ENCODE assay signal across 19 cellular contexts in the genomic region with DNA sequence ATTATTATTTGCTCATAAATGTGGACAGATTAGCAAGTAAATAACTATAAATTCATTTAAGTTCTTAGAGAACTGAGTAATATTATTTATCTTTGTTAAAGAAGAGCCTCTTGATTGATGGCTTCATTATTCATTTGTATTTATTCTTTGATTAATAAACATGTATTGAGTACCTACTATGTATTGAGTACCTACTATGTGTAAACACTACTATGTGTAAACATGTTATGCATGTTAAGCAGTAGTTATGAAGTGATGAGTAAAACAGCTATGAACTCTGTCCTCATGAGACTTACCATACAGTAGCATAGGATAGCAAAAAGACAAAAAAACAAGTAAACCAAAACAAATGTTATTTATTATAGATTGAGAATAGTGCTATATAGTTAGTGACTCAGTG.
DNase-seq lines count a peak whose midpoint lies in the region; ATAC-seq, FAIRE-seq and TF ChIP-seq lines count a peak whose summit lies in the region.
"Had no signal": no experiment of that assay in that cellular context is flagged by ENCODE, and none has a peak within 500 bp of the region (broad histone marks: within the 10 kb centered on the region; RNA-seq: fewer than 3 reads in every experiment).

No MANE protein-coding gene starts in this region.

- H3K27ac ChIP-seq in K562 (ENCODE audit: extremely low read depth, low read depth, low read length) (no peak overlapping the region), pancreas (no peak overlapping the region)
- H3K27ac ChIP-seq: BLaER1, C4-2B had no signal

- H3K9me3 ChIP-seq in K562 (replicated peaks; ENCODE audit: control insufficient read depth, insufficient read depth, low read depth, low read length) (no peaks in the 10 kb centered on the region), pancreas (no peaks in the 10 kb centered on the region)
- H3K9me3 ChIP-seq: Caco-2, HAP-1 had no signal

- DNase-seq in K562 (ENCODE audit: extremely low read depth in 1 of 4, low spot score in 3 of 4) (no peak), pancreas (no peak)
- DNase-seq in stimulated activated CD4-positive, alpha-beta T cell treated with anti-CD3 and anti-CD28 coated beads, Interleukin-2, amount 100 ng/mL, for 24 hours, result no peak
- DNase-seq: Caco-2; CD4-positive, CD25-positive, alpha-beta regulatory T cell; CD8-positive, alpha-beta T cell; DMS153; DND-41; GDM1; GOT3; HFFc6 had no signal

- no peak for TF ChIP-seq EP300 in K562 (IDR thresholded peaks at IDR 0.05; ENCODE audit: low read length)

- H3K9ac ChIP-seq in K562 (ENCODE audit: insufficient read depth in 1 of 2, low read depth in 2 of 2, low read length in 2 of 2), result no peak overlapping the region
- H3K9ac ChIP-seq: BLaER1 had no signal

- H3K36me3 ChIP-seq in K562 (ENCODE audit: control insufficient read depth, insufficient read depth, low read length) (peaks cover 3% of the 10 kb centered on the region; the same call in 1 of the 3 replicates), pancreas (no peaks in the 10 kb centered on the region)
- H3K36me3 ChIP-seq: HAP-1 had no signal

- no peaks in the 10 kb centered on the region for H3K9me1 ChIP-seq in K562 (ENCODE audit: control insufficient read depth, insufficient read depth, low read length)

- peak; percentile 36 for FAIRE-seq in G401.6 (lab: Jason Lieb, UNC)
- no peak for FAIRE-seq in K562 (lab: Jason Lieb, UNC)
- FAIRE-seq in pancreas (lab: Jason Lieb, UNC), result peak; percentile 45
- FAIRE-seq: GM12878, H54 had no signal

- intact Hi-C loops in K562 (cut with micrococcal nuclease), result no loop called here
- intact Hi-C loops in pancreas (cut with DNase I), result no loop called here

- BruUV-seq in K562 (replicated peaks; lab: Mats Ljungman, UMichigan), result no TSS peak

- in situ Hi-C loops in K562 (cut with MboI), result no loop called here

- H3K4me3 ChIP-seq in K562, result no peak overlapping the region
- H3K4me3 ChIP-seq in pancreas, result no peak overlapping the region
- H3K4me3 ChIP-seq: BLaER1, GM12878, HAP-1 had no signal

- POLR2A ChIA-PET in K562 (lab: Yijun Ruan, JAX), result no interaction called here

- TF ChIP-seq CTCF in K562 (IDR thresholded peaks at IDR 0.05 in 2 of 3, conservative IDR thresholded peaks at IDR 0.05 in 1 of 3; ENCODE audit: insufficient read depth in 2 of 3, low read depth in 1 of 3, low read length in 3 of 3) (no peak), pancreas (IDR thresholded peaks at IDR 0.05) (no peak)

- H2AFZ ChIP-seq in K562 (ENCODE audit: low read depth, low read length), result no peak overlapping the region

- no peaks in the 10 kb centered on the region for H3K4me1 ChIP-seq in K562 (replicated peaks in 1 of 2; ENCODE audit: control insufficient read depth in 2 of 2, insufficient read depth in 2 of 2, low read length in 2 of 2)
- peaks cover 0 to under 1% (median 0%) of the 10 kb centered on the region in 3 donors for H3K4me1 ChIP-seq in pancreas
- H3K4me1 ChIP-seq: BLaER1, Caco-2, HAP-1 had no signal

- H3K27me3 ChIP-seq in K562 (ENCODE audit: control insufficient read depth in 2 of 2, insufficient read depth in 2 of 2, low read length in 2 of 2), result no peaks in the 10 kb centered on the region
- no peaks in the 10 kb centered on the region for H3K27me3 ChIP-seq in pancreas
- H3K27me3 ChIP-seq: BLaER1 had no signal

- ATAC-seq in K562, result no peak
- ATAC-seq in pancreas, result no peak
- no peak for ATAC-seq in HG02973 (IDR thresholded peaks at IDR 0.05; ENCODE audit: unreplicated experiment)
- no peak for ATAC-seq in HG02938 (IDR thresholded peaks at IDR 0.05; ENCODE audit: unreplicated experiment)
- ATAC-seq: CD8-positive, alpha-beta T cell; GM12878 had no signal

- no peaks in the 10 kb centered on the region for H4K20me1 ChIP-seq in K562 (replicated peaks; ENCODE audit: control insufficient read depth, insufficient read depth, low read length)

- no peak for TF ChIP-seq POLR2A in K562 (conservative IDR thresholded peaks at IDR 0.05)

- no peaks in the 10 kb centered on the region for H3K79me2 ChIP-seq in K562 (ENCODE audit: control insufficient read depth, insufficient read depth, low read length)

- TF ChIP-seq RAD21 in K562 (CRISPR knock-in tag; conservative IDR thresholded peaks at IDR 0.05 in 1 of 2, IDR thresholded peaks at IDR 0.05 in 1 of 2), result no peak

- no peak overlapping the region for H3K4me2 ChIP-seq in K562 (ENCODE audit: insufficient read depth, low read length)
- H3K4me2 ChIP-seq: BLaER1 had no signal

- CTCF ChIA-PET in K562 (lab: Yijun Ruan, JAX; ENCODE audit: low intra/inter-chr PET ratio), result no interaction called here

TF ChIP-seq in K562, 482 proteins besides CTCF, POLR2A, EP300 and RAD21:
- TF ChIP-seq ZKSCAN1 (IDR thresholded peaks at IDR 0.05; ENCODE audit: low read depth, low read length) (peak; percentile 55; the same call in 1 of the 2 replicates), MECOM (CRISPR knock-in tag; IDR thresholded peaks at IDR 0.05) (no peak)
